ENCODE assay signal across 9 cellular contexts in genomic region chr6:28710466-28711191, GRCh38.
DNase-seq lines count a peak whose midpoint lies in the region; ATAC-seq, FAIRE-seq and TF ChIP-seq lines count a peak whose summit lies in the region.
"Had no signal": no experiment of that assay in that cellular context is flagged by ENCODE, and none has a peak within 500 bp of the region (broad histone marks: within the 10 kb centered on the region; RNA-seq: fewer than 3 reads in every experiment).

No MANE protein-coding gene starts in this region.

- H3K9me3 Mint-ChIP-seq in naive thymus-derived CD4-positive, alpha-beta T cell: peaks cover 3 to 55% (median 34%) of the 10 kb centered on the region in 11 donors

- H3K27me3 Mint-ChIP-seq in naive thymus-derived CD4-positive, alpha-beta T cell: peaks cover 52 to 86% (median 79%) of the 10 kb centered on the region in 5 donors

- peaks cover 0 to 31% (median 5%) of the 10 kb centered on the region in 3 experiments for H3K9me3 ChIP-seq in naive thymus-derived CD4-positive, alpha-beta T cell (ENCODE audit: control insufficient read depth in 2 of 3, low read length in 3 of 3)
- H3K9me3 ChIP-seq in pancreas: peaks cover 0 to 4% (median 0%) of the 10 kb centered on the region in 4 donors

- H3K27me3 ChIP-seq in naive thymus-derived CD4-positive, alpha-beta T cell (ENCODE audit: control insufficient read depth in 2 of 2, insufficient read depth in 2 of 2, low read length in 2 of 2): peaks cover 3 to 4% of the 10 kb centered on the region in 2 donors
- peaks cover 0 to 16% (median 0%) of the 10 kb centered on the region in 4 donors for H3K27me3 ChIP-seq in pancreas

- H3K4me1 ChIP-seq in naive thymus-derived CD4-positive, alpha-beta T cell (ENCODE audit: control insufficient read depth in 2 of 2, insufficient read depth in 2 of 2, low read length in 2 of 2): no peaks in the 10 kb centered on the region
- H3K4me1 ChIP-seq in pancreas: no peaks in the 10 kb centered on the region

- CTCF ChIA-PET in naive thymus-derived CD4-positive, alpha-beta T cell (lab: Charles Lee): no interaction called here

- no peak overlapping the region for H3K27ac Mint-ChIP-seq in naive thymus-derived CD4-positive, alpha-beta T cell

- H3K36me3 ChIP-seq in naive thymus-derived CD4-positive, alpha-beta T cell (ENCODE audit: control insufficient read depth in 2 of 3, insufficient read depth in 3 of 3, low read length in 3 of 3): no peaks in the 10 kb centered on the region
- no peaks in the 10 kb centered on the region for H3K36me3 ChIP-seq in pancreas

- FAIRE-seq in pancreas (lab: Jason Lieb, UNC): no peak

- DNase-seq in stimulated activated CD4-positive, alpha-beta T cell treated with anti-CD3 and anti-CD28 coated beads, Interleukin-1b, Interleukin-23, amount 100 ng/mL, for 48 hours: peak; percentile 53
- no peak for DNase-seq in stimulated activated CD4-positive, alpha-beta T cell treated with anti-CD3 and anti-CD28 coated beads, Interleukin-2, amount 100 ng/mL, for 48 hours
- DNase-seq in OCI-M1 (lab: John Stamatoyannopoulos, UW) (peak; percentile 97), fibroblast of mammary gland (ENCODE audit: low read depth) (peak; percentile 82), hippocampal formation (lab: John Stamatoyannopoulos, UW) (no peak), pancreas (no peak)
- no peak for DNase-seq in naive thymus-derived CD4-positive, alpha-beta T cell
- DNase-seq: DMS153 had no signal

- peaks cover 0 to 13% (median 11%) of the 10 kb centered on the region in 7 donors for H3K4me1 Mint-ChIP-seq in naive thymus-derived CD4-positive, alpha-beta T cell

- POLR2A ChIA-PET in naive thymus-derived CD4-positive, alpha-beta T cell (lab: Charles Lee): no interaction called here

- H3K27ac ChIP-seq in naive thymus-derived CD4-positive, alpha-beta T cell (ENCODE audit: low read depth, low read length): no peak overlapping the region
- no peak overlapping the region for H3K27ac ChIP-seq in pancreas

- H3K36me3 Mint-ChIP-seq in naive thymus-derived CD4-positive, alpha-beta T cell: peaks cover 3 to 26% (median 6%) of the 10 kb centered on the region in 5 donors

- TF ChIP-seq CTCF in fibroblast of mammary gland (conservative IDR thresholded peaks at IDR 0.05; ENCODE audit: control insufficient read depth, insufficient read depth, low read depth, low read length): no peak
- no peak for TF ChIP-seq CTCF in pancreas (IDR thresholded peaks at IDR 0.05)

- H3K4me3 ChIP-seq in fibroblast of mammary gland (ENCODE audit: control insufficient read depth, low read depth, low read length) (peak overlapping the region; percentile 61), pancreas (no peak overlapping the region)
- no peak overlapping the region for H3K4me3 ChIP-seq in naive thymus-derived CD4-positive, alpha-beta T cell (ENCODE audit: low read length)

- H3K4me3 Mint-ChIP-seq in naive thymus-derived CD4-positive, alpha-beta T cell: peak overlapping the region in 1 of 10 donors; percentile 69

- ATAC-seq in GM18517 (IDR thresholded peaks at IDR 0.05; ENCODE audit: unreplicated experiment): no peak
- no peak for ATAC-seq in naive thymus-derived CD4-positive, alpha-beta T cell
- no peak for ATAC-seq in pancreas

- 37 to 41% methylated on average over 16 of the region's 16 CpGs for WGBS in pancreas, 2 donors

- intact Hi-C loops in naive thymus-derived CD4-positive, alpha-beta T cell (cut with micrococcal nuclease): no loop called here
- intact Hi-C loops in pancreas (cut with DNase I): no loop called here

Comparison
In these comparisons a context has a peak if more than half of its experiments do, and no peak if none do; other contexts are left out.
1. DNase-seq: peak in stimulated activated CD4-positive, alpha-beta T cell treated with anti-CD3 and anti-CD28 coated beads, Interleukin-1b, Interleukin-23, amount 100 ng/mL, for 48 hours (single experiment), OCI-M1 (single experiment) and fibroblast of mammary gland (single experiment); none in stimulated activated CD4-positive, alpha-beta T cell treated with anti-CD3 and anti-CD28 coated beads, Interleukin-2, amount 100 ng/mL, for 48 hours (0 of 2), hippocampal formation (0 of 2), naive thymus-derived CD4-positive, alpha-beta T cell (0 of 9) and pancreas (0 of 6).